Comparison of ENCODE assay signal across 1 cellular context in the genomic region with DNA sequence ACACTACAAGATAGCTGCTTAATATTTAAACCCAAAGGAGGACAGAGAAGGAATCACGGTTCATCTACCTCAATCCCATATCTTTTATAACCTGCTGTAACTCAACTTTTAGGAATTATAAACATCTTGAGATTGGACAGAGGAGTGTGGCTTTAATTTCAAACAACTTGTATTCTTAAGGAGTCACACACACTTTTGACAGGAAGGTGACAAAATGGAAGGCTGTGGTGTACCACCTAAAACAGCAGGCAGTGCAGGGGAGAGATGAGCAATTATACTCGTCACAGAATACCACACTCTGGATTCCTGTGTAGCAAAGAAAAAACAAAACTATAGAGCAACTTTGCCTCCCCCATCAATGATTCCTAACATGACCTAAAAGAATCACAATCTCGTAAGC.
TF ChIP-seq lines count a peak whose summit lies in the region.

No MANE protein-coding gene starts in this region.

TF ChIP-seq in GM12878, 131 proteins besides CTCF, POLR2A, EP300 and RAD21 (continued from another document):
- TF ChIP-seq IKZF2 (IDR thresholded peaks at IDR 0.05), result peak; percentile 33 to 44; a peak in 2 of 4 replicates
- TF ChIP-seq YY1 (IDR thresholded peaks at IDR 0.05; ENCODE audit: low read depth, low read length), result peak; percentile 82
- peak; percentile 14 for TF ChIP-seq MEF2B (IDR thresholded peaks at IDR 0.05; ENCODE audit: partially characterized antibody, poor library complexity, severe bottlenecking)
- 0 out of 2 replicates have a peak, but pooled peaks have one; percentile 15 for TF ChIP-seq FOXM1 (IDR thresholded peaks at IDR 0.05; ENCODE audit: low read depth, low read length)
- TF ChIP-seq, protein P1, sequence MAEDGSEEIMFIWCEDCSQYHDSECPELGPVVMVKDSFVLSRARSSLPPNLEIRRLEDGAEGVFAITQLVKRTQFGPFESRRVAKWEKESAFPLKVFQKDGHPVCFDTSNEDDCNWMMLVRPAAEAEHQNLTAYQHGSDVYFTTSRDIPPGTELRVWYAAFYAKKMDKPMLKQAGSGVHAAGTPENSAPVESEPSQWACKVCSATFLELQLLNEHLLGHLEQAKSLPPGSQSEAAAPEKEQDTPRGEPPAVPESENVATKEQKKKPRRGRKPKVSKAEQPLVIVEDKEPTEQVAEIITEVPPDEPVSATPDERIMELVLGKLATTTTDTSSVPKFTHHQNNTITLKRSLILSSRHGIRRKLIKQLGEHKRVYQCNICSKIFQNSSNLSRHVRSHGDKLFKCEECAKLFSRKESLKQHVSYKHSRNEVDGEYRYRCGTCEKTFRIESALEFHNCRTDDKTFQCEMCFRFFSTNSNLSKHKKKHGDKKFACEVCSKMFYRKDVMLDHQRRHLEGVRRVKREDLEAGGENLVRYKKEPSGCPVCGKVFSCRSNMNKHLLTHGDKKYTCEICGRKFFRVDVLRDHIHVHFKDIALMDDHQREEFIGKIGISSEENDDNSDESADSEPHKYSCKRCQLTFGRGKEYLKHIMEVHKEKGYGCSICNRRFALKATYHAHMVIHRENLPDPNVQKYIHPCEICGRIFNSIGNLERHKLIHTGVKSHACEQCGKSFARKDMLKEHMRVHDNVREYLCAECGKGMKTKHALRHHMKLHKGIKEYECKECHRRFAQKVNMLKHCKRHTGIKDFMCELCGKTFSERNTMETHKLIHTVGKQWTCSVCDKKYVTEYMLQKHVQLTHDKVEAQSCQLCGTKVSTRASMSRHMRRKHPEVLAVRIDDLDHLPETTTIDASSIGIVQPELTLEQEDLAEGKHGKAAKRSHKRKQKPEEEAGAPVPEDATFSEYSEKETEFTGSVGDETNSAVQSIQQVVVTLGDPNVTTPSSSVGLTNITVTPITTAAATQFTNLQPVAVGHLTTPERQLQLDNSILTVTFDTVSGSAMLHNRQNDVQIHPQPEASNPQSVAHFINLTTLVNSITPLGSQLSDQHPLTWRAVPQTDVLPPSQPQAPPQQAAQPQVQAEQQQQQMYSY (CRISPR knock-in tag; IDR thresholded peaks at IDR 0.05), result no peak
- TF ChIP-seq MEF2A (IDR thresholded peaks at IDR 0.05; ENCODE audit: insufficient read depth, low read depth, low read length), result 0 out of 2 replicates have a peak, but pooled peaks have one; percentile 19
- TF ChIP-seq TCF3 (IDR thresholded peaks at IDR 0.05; ENCODE audit: borderline replicate concordance, insufficient read depth, low read depth, low read length), result no peak
- TF ChIP-seq MTA2 (IDR thresholded peaks at IDR 0.05; ENCODE audit: low read depth), result peak; percentile 49; the same call in 1 of the 2 replicates
- TF ChIP-seq IRF4 (IDR thresholded peaks at IDR 0.05; ENCODE audit: low read depth, low read length), result no peak
- TF ChIP-seq, protein P2, sequence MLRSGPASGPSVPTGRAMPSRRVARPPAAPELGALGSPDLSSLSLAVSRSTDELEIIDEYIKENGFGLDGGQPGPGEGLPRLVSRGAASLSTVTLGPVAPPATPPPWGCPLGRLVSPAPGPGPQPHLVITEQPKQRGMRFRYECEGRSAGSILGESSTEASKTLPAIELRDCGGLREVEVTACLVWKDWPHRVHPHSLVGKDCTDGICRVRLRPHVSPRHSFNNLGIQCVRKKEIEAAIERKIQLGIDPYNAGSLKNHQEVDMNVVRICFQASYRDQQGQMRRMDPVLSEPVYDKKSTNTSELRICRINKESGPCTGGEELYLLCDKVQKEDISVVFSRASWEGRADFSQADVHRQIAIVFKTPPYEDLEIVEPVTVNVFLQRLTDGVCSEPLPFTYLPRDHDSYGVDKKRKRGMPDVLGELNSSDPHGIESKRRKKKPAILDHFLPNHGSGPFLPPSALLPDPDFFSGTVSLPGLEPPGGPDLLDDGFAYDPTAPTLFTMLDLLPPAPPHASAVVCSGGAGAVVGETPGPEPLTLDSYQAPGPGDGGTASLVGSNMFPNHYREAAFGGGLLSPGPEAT (IDR thresholded peaks at IDR 0.05; ENCODE audit: low read depth), result peak; percentile 47; the same call in 1 of the 2 replicates
- TF ChIP-seq SMARCA5 (IDR thresholded peaks at IDR 0.05), result no peak
